ENCODE assay signal across 12 cellular contexts in the genomic region with DNA sequence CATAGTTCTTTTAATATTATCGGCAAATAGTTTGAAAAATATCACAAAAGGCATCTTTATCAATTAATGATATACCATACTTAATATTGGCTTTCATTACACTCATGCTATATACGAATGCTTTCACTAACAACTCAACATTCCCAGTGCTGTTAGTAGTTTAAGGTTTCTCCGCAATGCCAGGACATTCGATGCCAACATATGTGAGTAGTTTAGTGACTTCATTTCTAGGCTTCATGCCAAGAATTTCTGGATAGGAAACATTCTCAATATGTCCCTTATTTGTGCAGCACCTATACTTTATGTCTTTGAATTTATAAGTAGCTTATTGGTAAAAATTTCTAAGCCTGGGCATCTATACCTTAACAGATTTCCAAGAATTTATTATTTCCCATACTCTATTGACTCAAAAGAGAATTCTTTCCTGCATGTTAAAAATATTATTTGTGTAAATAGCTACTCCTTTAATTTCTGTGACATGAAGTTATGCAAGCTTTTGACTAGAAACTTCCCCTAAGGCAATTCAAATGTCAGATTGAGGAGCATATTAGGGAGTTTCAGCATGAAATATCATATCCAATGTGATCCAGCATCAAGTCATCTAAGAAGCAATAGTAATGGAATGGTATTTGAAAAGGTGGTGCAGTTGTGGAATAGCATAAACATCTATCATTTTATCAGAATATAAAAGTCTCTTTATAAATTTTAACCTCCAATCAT.
DNase-seq lines count a peak whose midpoint lies in the region; ATAC-seq, FAIRE-seq and TF ChIP-seq lines count a peak whose summit lies in the region.
"Had no signal": no experiment of that assay in that cellular context is flagged by ENCODE, and none has a peak within 500 bp of the region (broad histone marks: within the 10 kb centered on the region; RNA-seq: fewer than 3 reads in every experiment).

No MANE protein-coding gene starts in this region.

- in situ Hi-C loops in astrocyte of the spinal cord (cut with HindIII; ENCODE audit: low sequenced_read_pairs) = no loop called here

- H3K27me3 Mint-ChIP-seq in T-helper 17 cell = no peaks in the 10 kb centered on the region
- H3K27me3 Mint-ChIP-seq: activated naive CD8-positive, alpha-beta T cell had no signal

- DNase-seq in DMS153 (lab: John Stamatoyannopoulos, UW) (peak; percentile 36), NCI-H1048 (lab: John Stamatoyannopoulos, UW) (peak; percentile 18), astrocyte of the spinal cord (ENCODE audit: low read depth, low spot score) (peak; percentile 86), kidney tubule cell (ENCODE audit: low spot score) (peak; percentile 57), T-helper 17 cell (no peak), frontal cortex (ENCODE audit: low spot score in 2 of 2) (no peak), Kasumi-1 (lab: John Stamatoyannopoulos, UW) (no peak)
- DNase-seq: NCI-H2107, nephron progenitor cell, uterus had no signal

- no peaks in the 10 kb centered on the region for H3K4me1 Mint-ChIP-seq in T-helper 17 cell
- H3K4me1 Mint-ChIP-seq: nephron progenitor cell had no signal

- FAIRE-seq in frontal cortex (lab: Jason Lieb, UNC) = no peak

- H3K36me3 Mint-ChIP-seq in T-helper 17 cell (ENCODE audit: low read depth) = no peaks in the 10 kb centered on the region

- ATAC-seq in T-helper 17 cell = no peak
- no peak for ATAC-seq in GM19452 (IDR thresholded peaks at IDR 0.05; ENCODE audit: unreplicated experiment)

- no peaks in the 10 kb centered on the region for H3K9me3 ChIP-seq in T-helper 17 cell (ENCODE audit: control insufficient read depth, low read length, poor library complexity, severe bottlenecking)
- H3K9me3 ChIP-seq: uterus had no signal

- no peak overlapping the region for H3K4me3 ChIP-seq in astrocyte of the spinal cord (ENCODE audit: low read depth, low read length)
- H3K4me3 ChIP-seq: uterus had no signal

- no peak overlapping the region for H3K4me3 Mint-ChIP-seq in T-helper 17 cell
- H3K4me3 Mint-ChIP-seq: activated naive CD8-positive, alpha-beta T cell; nephron progenitor cell had no signal

- no peak for TF ChIP-seq CTCF in astrocyte of the spinal cord (IDR thresholded peaks at IDR 0.05; ENCODE audit: low read depth, low read length)

- no peak overlapping the region for H3K27ac Mint-ChIP-seq in T-helper 17 cell
- H3K27ac Mint-ChIP-seq: activated naive CD8-positive, alpha-beta T cell; nephron progenitor cell had no signal

Comparison
In these comparisons a context has a peak if more than half of its experiments do, and no peak if none do; other contexts are left out.
1. DNase-seq: peak in DMS153 (single experiment), NCI-H1048 (single experiment), astrocyte of the spinal cord (single experiment) and kidney tubule cell (single experiment); none in T-helper 17 cell (0 of 3), frontal cortex (0 of 2) and Kasumi-1 (0 of 2).